In genomic region chr21:41638201-41638790, GRCh38 we compare ENCODE assay signal across 25 cellular contexts.
"Had no signal": no experiment of that assay in that cellular context is flagged by ENCODE, and none has a peak within 500 bp of the region (broad histone marks: within the 10 kb centered on the region; RNA-seq: fewer than 3 reads in every experiment).

No MANE protein-coding gene starts in this region.

- H3K9me3 Mint-ChIP-seq: activated B cell treated with CpG ODN at 0.5 μM for 24 hours; activated naive CD8-positive, alpha-beta T cell treated with anti-CD3 and anti-CD28 coated beads for 36 hours had no signal

- H3K9me3 ChIP-seq: esophagus squamous epithelium, psoas muscle, vagina had no signal

- H3K27me3 ChIP-seq: esophagus squamous epithelium, vagina had no signal

- H3K4me3 ChIP-seq: coronary artery, esophagus squamous epithelium, heart right ventricle, lower lobe of right lung, psoas muscle, stomach, vagina had no signal

- H3K36me3 Mint-ChIP-seq: activated naive CD8-positive, alpha-beta T cell treated with anti-CD3 and anti-CD28 coated beads for 36 hours; naive thymus-derived CD8-positive, alpha-beta T cell; stimulated activated memory B cell treated with anti-CD40 and anti-IgM and Interleukin-4, amounts not matched to agents 10 μg/mL and 1 μg/mL and 100 μg/mL, for 72 hours had no signal

- H3K36me3 ChIP-seq: esophagus squamous epithelium, heart right ventricle, lower lobe of right lung, stomach, vagina had no signal

- ATAC-seq: heart right ventricle; left lobe of liver; lower lobe of right lung; naive thymus-derived CD8-positive, alpha-beta T cell; psoas muscle; right cardiac atrium; stimulated activated memory B cell treated with anti-CD40 and anti-IgM and Interleukin-4, amounts not matched to agents 10 μg/mL and 1 μg/mL and 100 μg/mL, for 72 hours had no signal

- H3K27ac ChIP-seq: heart right ventricle, lower lobe of right lung, psoas muscle, stomach, vagina had no signal

- H3K27ac Mint-ChIP-seq: activated B cell treated with CpG ODN at 0.5 μM for 24 hours; activated naive CD8-positive, alpha-beta T cell treated with anti-CD3 and anti-CD28 coated beads for 36 hours; endodermal cell; naive thymus-derived CD8-positive, alpha-beta T cell; stimulated activated memory B cell treated with anti-CD40 and anti-IgM and Interleukin-4, amounts not matched to agents 10 μg/mL and 1 μg/mL and 100 μg/mL, for 72 hours had no signal

- FAIRE-seq: bronchial epithelial cell, kidney, small intestine had no signal

- DNase-seq: activated B cell treated with CpG ODN at 0.5 μM for 24 hours; activated CD4-positive, alpha-beta T cell treated with anti-CD3 and anti-CD28 coated beads for 4 hours; activated CD4-positive, alpha-beta T cell treated with anti-CD3 and anti-CD28 coated beads, Interleukin-2, amount 50 U/mL, for 48 hours; activated naive CD4-positive, alpha-beta T cell treated with Interleukin-2 at 50 U/mL for 16 hours; activated naive CD8-positive, alpha-beta T cell treated with anti-CD3 and anti-CD28 coated beads for 36 hours; activated T-cell treated with anti-CD3 and anti-CD28 coated beads, Interleukin-2, amount 50 U/mL, for 48 hours; cerebellar nuclear complex; endodermal cell; esophagus squamous epithelium; heart right ventricle; kidney; lower lobe of right lung; naive thymus-derived CD8-positive, alpha-beta T cell; psoas muscle; right cardiac atrium; small intestine; stimulated activated CD4-positive, alpha-beta T cell treated with anti-CD3 and anti-CD28 coated beads, Interleukin-15, amount 100 ng/mL, for 24 hours; stomach; T-helper 9 cell; trophoblast cell had no signal

- H3K4me1 Mint-ChIP-seq: activated B cell treated with CpG ODN at 0.5 μM for 24 hours; stimulated activated memory B cell treated with anti-CD40 and anti-IgM and Interleukin-4, amounts not matched to agents 10 μg/mL and 1 μg/mL and 100 μg/mL, for 72 hours had no signal

- H3K4me1 ChIP-seq: lower lobe of right lung, psoas muscle had no signal

- H3K4me3 Mint-ChIP-seq: activated B cell treated with CpG ODN at 0.5 μM for 24 hours; activated naive CD8-positive, alpha-beta T cell treated with anti-CD3 and anti-CD28 coated beads for 36 hours; endodermal cell; naive thymus-derived CD8-positive, alpha-beta T cell; stimulated activated memory B cell treated with anti-CD40 and anti-IgM and Interleukin-4, amounts not matched to agents 10 μg/mL and 1 μg/mL and 100 μg/mL, for 72 hours had no signal
